In the genomic region with DNA sequence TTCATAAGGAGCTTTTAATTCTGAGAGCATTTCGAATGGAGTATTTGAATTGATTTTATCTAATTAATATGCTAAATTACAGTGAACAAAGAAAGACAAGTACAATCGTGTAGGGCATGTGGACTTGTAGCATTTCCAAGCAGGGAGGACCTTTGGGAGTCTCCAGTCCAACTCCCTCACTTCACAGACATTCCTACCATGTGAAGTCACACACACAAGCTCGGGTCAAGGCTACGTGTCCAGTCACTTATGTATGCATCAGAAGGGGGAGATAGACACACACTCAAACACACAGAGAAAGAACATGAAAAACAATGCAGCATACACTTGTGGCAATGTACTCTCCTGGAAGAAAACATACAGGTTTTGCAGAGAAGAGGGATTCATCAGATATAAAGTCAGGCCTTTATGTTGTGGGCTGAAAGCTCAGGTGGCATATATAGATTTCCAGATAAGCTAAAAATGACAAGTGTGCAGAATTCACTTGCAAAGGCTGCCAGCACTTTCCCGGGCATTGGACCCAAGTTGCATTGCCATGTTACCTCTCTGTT, we compare ENCODE assay signal across 13 cellular contexts.
DNase-seq lines count a peak whose midpoint lies in the region; ATAC-seq and TF ChIP-seq lines count a peak whose summit lies in the region.
"Had no signal": no experiment of that assay in that cellular context is flagged by ENCODE, and none has a peak within 500 bp of the region (broad histone marks: within the 10 kb centered on the region; RNA-seq: fewer than 3 reads in every experiment).

No MANE protein-coding gene starts in this region.

- no peak overlapping the region for H3K27ac Mint-ChIP-seq in activated T-cell treated with anti-CD3 and anti-CD28 coated beads, Interleukin-2, amount 50 U/mL, for 72 hours
- no peak overlapping the region for H3K27ac Mint-ChIP-seq in stimulated activated memory B cell treated with anti-CD40 and anti-IgM and Interleukin-4, amounts not matched to agents 10 μg/mL and 1 μg/mL and 100 μg/mL, for 72 hours
- H3K27ac Mint-ChIP-seq: activated T-helper 2 cell treated with anti-CD3 and anti-CD28 coated beads, Interferon-gamma antibody, Interleukin-2, Interleukin-4, amounts not matched to agents 10 μg/mL and 5 μg/mL and 100 μg/mL, durations not matched to agents 14 hours and 24 hours and 36 hours; stimulated activated naive B cell treated with anti-CD40 and anti-IgM and Interleukin-4, amounts not matched to agents 10 μg/mL and 1 μg/mL and 100 μg/mL, for 72 hours; T-cell had no signal

- H3K4me3 Mint-ChIP-seq in activated T-cell treated with anti-CD3 and anti-CD28 coated beads, Interleukin-2, amount 50 U/mL, for 72 hours = no peak overlapping the region
- no peak overlapping the region for H3K4me3 Mint-ChIP-seq in stimulated activated memory B cell treated with anti-CD40 and anti-IgM and Interleukin-4, amounts not matched to agents 10 μg/mL and 1 μg/mL and 100 μg/mL, for 72 hours
- H3K4me3 Mint-ChIP-seq: stimulated activated naive B cell treated with anti-CD40 and anti-IgM and Interleukin-4, amounts not matched to agents 10 μg/mL and 1 μg/mL and 100 μg/mL, for 72 hours; T-cell had no signal

- no peak for TF ChIP-seq CTCF in testis (IDR thresholded peaks at IDR 0.05)

- DNase-seq in DMS53 (lab: John Stamatoyannopoulos, UW) = peak; percentile 0
- no peak for DNase-seq in DMS53 treated with DMSO at 0.1 percent for 48 hours (lab: John Stamatoyannopoulos, UW; ENCODE audit: unreplicated experiment)
- DNase-seq in SW480 (ENCODE audit: low spot score) = peak; percentile 17
- DNase-seq in glomerular visceral epithelial cell (ENCODE audit: extremely low spot score) = peak; percentile 83
- peak; percentile 28 for DNase-seq in testis
- DNase-seq in activated T-cell treated with anti-CD3 and anti-CD28 coated beads, Interleukin-2, amount 50 U/mL, for 72 hours = no peak
- no peak for DNase-seq in NCI-H510A (lab: John Stamatoyannopoulos, UW)
- DNase-seq: NCI-H1436 treated with DMSO at 0.1 percent for 48 hours; retina; stimulated activated naive B cell treated with anti-CD40 and anti-IgM and Interleukin-4, amounts not matched to agents 10 μg/mL and 1 μg/mL and 100 μg/mL, for 72 hours; T-cell had no signal

- H3K27me3 ChIP-seq in testis = no peaks in the 10 kb centered on the region

- no peak for ATAC-seq in activated T-cell treated with anti-CD3 and anti-CD28 coated beads, Interleukin-2, amount 50 U/mL, for 72 hours (replicated peaks in 1 of 2)
- no peak for ATAC-seq in stimulated activated memory B cell treated with anti-CD40 and anti-IgM and Interleukin-4, amounts not matched to agents 10 μg/mL and 1 μg/mL and 100 μg/mL, for 72 hours
- ATAC-seq: stimulated activated naive B cell treated with anti-CD40 and anti-IgM and Interleukin-4, amounts not matched to agents 10 μg/mL and 1 μg/mL and 100 μg/mL, for 72 hours; T-cell had no signal

- intact Hi-C loops in testis (cut with DNase I; ENCODE audit: low total_unique reads) = no loop called here

- no peak overlapping the region for H3K27ac ChIP-seq in testis

- H3K27me3 Mint-ChIP-seq in activated T-cell treated with anti-CD3 and anti-CD28 coated beads, Interleukin-2, amount 50 U/mL, for 72 hours (ENCODE audit: low read depth) = peaks cover 6% of the 10 kb centered on the region
- H3K27me3 Mint-ChIP-seq in stimulated activated memory B cell treated with anti-CD40 and anti-IgM and Interleukin-4, amounts not matched to agents 10 μg/mL and 1 μg/mL and 100 μg/mL, for 72 hours = no peaks in the 10 kb centered on the region

- H3K4me3 ChIP-seq in testis = no peak overlapping the region

- no peak for TF ChIP-seq POLR2A in testis (IDR thresholded peaks at IDR 0.05)

- WGBS in testis, 2 donors = 41 to 44% methylated on average over 4 to 5 of the region's 5 CpGs

- H3K36me3 Mint-ChIP-seq in activated T-cell treated with anti-CD3 and anti-CD28 coated beads, Interleukin-2, amount 50 U/mL, for 72 hours (ENCODE audit: insufficient read depth in 2 of 2) = no peaks in the 10 kb centered on the region
- H3K36me3 Mint-ChIP-seq in stimulated activated memory B cell treated with anti-CD40 and anti-IgM and Interleukin-4, amounts not matched to agents 10 μg/mL and 1 μg/mL and 100 μg/mL, for 72 hours = no peaks in the 10 kb centered on the region
- H3K36me3 Mint-ChIP-seq: stimulated activated naive B cell treated with anti-CD40 and anti-IgM and Interleukin-4, amounts not matched to agents 10 μg/mL and 1 μg/mL and 100 μg/mL, for 72 hours; T-cell had no signal

- no peaks in the 10 kb centered on the region for H3K9me3 Mint-ChIP-seq in activated T-cell treated with anti-CD3 and anti-CD28 coated beads, Interleukin-2, amount 50 U/mL, for 72 hours
- no peaks in the 10 kb centered on the region for H3K9me3 Mint-ChIP-seq in stimulated activated memory B cell treated with anti-CD40 and anti-IgM and Interleukin-4, amounts not matched to agents 10 μg/mL and 1 μg/mL and 100 μg/mL, for 72 hours
- H3K9me3 Mint-ChIP-seq: activated T-helper 2 cell treated with anti-CD3 and anti-CD28 coated beads, Interferon-gamma antibody, Interleukin-2, Interleukin-4, amounts not matched to agents 10 μg/mL and 5 μg/mL and 100 μg/mL, durations not matched to agents 14 hours and 24 hours and 36 hours had no signal

- peaks cover 4% of the 10 kb centered on the region for H3K4me1 ChIP-seq in testis

- H3K9me3 ChIP-seq in testis = no peaks in the 10 kb centered on the region

- H3K36me3 ChIP-seq in testis (ENCODE audit: low read depth, missing control alignments) = no peaks in the 10 kb centered on the region

- no peaks in the 10 kb centered on the region for H3K4me1 Mint-ChIP-seq in activated T-cell treated with anti-CD3 and anti-CD28 coated beads, Interleukin-2, amount 50 U/mL, for 72 hours (ENCODE audit: low read depth)
- H3K4me1 Mint-ChIP-seq in stimulated activated memory B cell treated with anti-CD40 and anti-IgM and Interleukin-4, amounts not matched to agents 10 μg/mL and 1 μg/mL and 100 μg/mL, for 72 hours = no peaks in the 10 kb centered on the region
- H3K4me1 Mint-ChIP-seq: stimulated activated naive B cell treated with anti-CD40 and anti-IgM and Interleukin-4, amounts not matched to agents 10 μg/mL and 1 μg/mL and 100 μg/mL, for 72 hours; T-cell had no signal

Comparison
In these comparisons a context has a peak if more than half of its experiments do, and no peak if none do; other contexts are left out.
1. DNase-seq: peak in DMS53 (single experiment), SW480 (single experiment), glomerular visceral epithelial cell (single experiment) and testis (single experiment); none in DMS53 treated with DMSO at 0.1 percent for 48 hours (single experiment), activated T-cell treated with anti-CD3 and anti-CD28 coated beads, Interleukin-2, amount 50 U/mL, for 72 hours (0 of 2) and NCI-H510A (single experiment).